In genomic region chr3:32340639-32341365, GRCh38 we compare ENCODE assay signal across 9 cellular contexts. TPM values are rescaled to one million over a fixed set of nuclear protein-coding genes. Genes with fewer than 3 reads are reported as not detected.
DNase-seq lines count a peak whose midpoint lies in the region; ATAC-seq and TF ChIP-seq lines count a peak whose summit lies in the region.
"Had no signal": no experiment of that assay in that cellular context is flagged by ENCODE, and none has a peak within 500 bp of the region (broad histone marks: within the 10 kb centered on the region; RNA-seq: fewer than 3 reads in every experiment).

No MANE protein-coding gene starts in this region.

- no peaks in the 10 kb centered on the region for H3K4me1 ChIP-seq in colonic mucosa
- peaks cover 16% of the 10 kb centered on the region for H3K4me1 ChIP-seq in parathyroid adenoma

- no peak overlapping the region for H2AFZ ChIP-seq in parathyroid adenoma

- H3K27ac ChIP-seq in colonic mucosa (no peak overlapping the region), parathyroid adenoma (no peak overlapping the region)

- H3K79me2 ChIP-seq in parathyroid adenoma = peaks cover 9% of the 10 kb centered on the region

- ATAC-seq in GM19324 (IDR thresholded peaks at IDR 0.05; ENCODE audit: low FRiP score, unreplicated experiment) = no peak

- H3K27me3 ChIP-seq in colonic mucosa = no peaks in the 10 kb centered on the region
- H3K27me3 ChIP-seq in parathyroid adenoma (ENCODE audit: control insufficient read depth, insufficient read depth, low read length) = no peaks in the 10 kb centered on the region

- peak; percentile 14; the same call in 1 of the 2 replicates for TF ChIP-seq CTCF in GM12874 (IDR thresholded peaks at IDR 0.05; ENCODE audit: insufficient read depth, low read depth, low read length)
- TF ChIP-seq CTCF in colonic mucosa (IDR thresholded peaks at IDR 0.05) = no peak
- TF ChIP-seq CTCF in parathyroid adenoma (IDR thresholded peaks at IDR 0.05) = peak; percentile 6

- H3K4me2 ChIP-seq in parathyroid adenoma (ENCODE audit: low read length) = no peak overlapping the region

- H3K36me3 ChIP-seq in colonic mucosa (no peaks in the 10 kb centered on the region), parathyroid adenoma (ENCODE audit: control insufficient read depth, insufficient read depth, low read length) (no peaks in the 10 kb centered on the region)

- intact Hi-C loops in colonic mucosa (cut with DNase I) = no loop called here

- DNase-seq in NCI-H526 (lab: John Stamatoyannopoulos, UW) (peak; percentile 87 to 89), colonic mucosa (peak; percentile 31), NCI-H82 treated with DMSO at 0.1 percent for 48 hours (lab: John Stamatoyannopoulos, UW; ENCODE audit: unreplicated experiment) (no peak), SIG-M5 (lab: John Stamatoyannopoulos, UW) (no peak)
- DNase-seq: activated B cell treated with CpG ODN at 0.5 μM for 24 hours, DMS79 had no signal

- no peak overlapping the region for H3K4me3 ChIP-seq in colonic mucosa
- H3K4me3 ChIP-seq in parathyroid adenoma (ENCODE audit: low read depth, low read length) = no peak overlapping the region

- H3K9ac ChIP-seq in colonic mucosa (ENCODE audit: low read depth in 2 of 2, low read length in 2 of 2) (no peak overlapping the region), parathyroid adenoma (no peak overlapping the region)

- H3K9me3 ChIP-seq in colonic mucosa (no peaks in the 10 kb centered on the region), parathyroid adenoma (ENCODE audit: control insufficient read depth, low read length) (no peaks in the 10 kb centered on the region)

RNA-seq across cellular contexts. Expression of gene CMTM7, which starts 50.9 kb away (rescaled TPM):
- 1 to 10 TPM; 5.8 to 5.9 TPM for total RNA-seq in colonic mucosa

Comparison
In these comparisons a context has a peak if more than half of its experiments do, and no peak if none do; other contexts are left out.
1. DNase-seq: peak in NCI-H526 (2 of 2) and colonic mucosa (single experiment); none in NCI-H82 treated with DMSO at 0.1 percent for 48 hours (single experiment) and SIG-M5 (single experiment).